1 cellular context compared by ENCODE assay signal in genomic region chr17:59837362-59838195, GRCh38.
A peak's percentile ranks its signal among the peaks of the same experiment; 100 is the strongest.
TF ChIP-seq lines count a peak whose summit lies in the region.

No MANE protein-coding gene starts in this region.

TF ChIP-seq in K562, 482 proteins besides CTCF, POLR2A, EP300 and RAD21 (continued from another document and continues in another):
- TF ChIP-seq MAZ (CRISPR knock-in tag; conservative IDR thresholded peaks at IDR 0.05 in 1 of 2, IDR thresholded peaks at IDR 0.05 in 1 of 2) (peak in 1 of 2 experiments; percentile 62; a peak in 2 of 4 replicates), ATF3 (IDR thresholded peaks at IDR 0.05) (peak; percentile 96), ATF3 (CRISPR knock-in tag; conservative IDR thresholded peaks at IDR 0.05) (peak; percentile 5; the same call in 1 of the 2 replicates), RBM17 (IDR thresholded peaks at IDR 0.05; ENCODE audit: borderline replicate concordance, low read depth, low read length) (no peak), LARP7 (IDR thresholded peaks at IDR 0.05) (peak; percentile 96), ZNF253 (CRISPR knock-in tag; conservative IDR thresholded peaks at IDR 0.05) (peak; percentile 69; the same call in 1 of the 2 replicates), ZNF24 (IDR thresholded peaks at IDR 0.05) (peak; percentile 90), KLF1 (tag; IDR thresholded peaks at IDR 0.05) (0 out of 2 replicates have a peak, but pooled peaks have one; percentile 44), PHF21A (IDR thresholded peaks at IDR 0.05; ENCODE audit: borderline replicate concordance, low read depth) (no peak), ZFP36 (IDR thresholded peaks at IDR 0.05; ENCODE audit: low read depth, low read length, partially characterized antibody) (peak; percentile 55), ZBTB33 (CRISPR knock-in tag; IDR thresholded peaks at IDR 0.05) (no peak), ZNF699 (CRISPR knock-in tag; IDR thresholded peaks at IDR 0.05; ENCODE audit: insufficient replicate concordance) (no peak), SUPT5H (IDR thresholded peaks at IDR 0.05) (peak; percentile 98), KDM4B (IDR thresholded peaks at IDR 0.05; ENCODE audit: borderline replicate concordance in 2 of 2, low read depth in 1 of 2) (no peak), CAMTA2 (CRISPR knock-in tag; conservative IDR thresholded peaks at IDR 0.05) (0 out of 2 replicates have a peak, but pooled peaks have one; percentile 62), ZNF41 (CRISPR knock-in tag; conservative IDR thresholded peaks at IDR 0.05) (peak; percentile 79), TAF7 (tag; IDR thresholded peaks at IDR 0.05) (peak; percentile 78; the same call in 1 of the 2 replicates), MEF2D (tag; conservative IDR thresholded peaks at IDR 0.05; ENCODE audit: low read depth) (peak; percentile 64), NR2C2 (CRISPR knock-in tag; IDR thresholded peaks at IDR 0.05) (no peak), NR2C2 (tag; IDR thresholded peaks at IDR 0.05) (peak; percentile 96), ATF7 (IDR thresholded peaks at IDR 0.05) (peak; percentile 97), ZNF518B (CRISPR knock-in tag; IDR thresholded peaks at IDR 0.05) (0 out of 2 replicates have a peak, but pooled peaks have one; percentile 52), NRF1 (conservative IDR thresholded peaks at IDR 0.05 in 1 of 2, IDR thresholded peaks at IDR 0.05 in 1 of 2) (peak; percentile 45 to 55), BACH1 (tag; IDR thresholded peaks at IDR 0.05) (peak; percentile 95), COPS2 (conservative IDR thresholded peaks at IDR 0.05) (no peak), ZNF511 (CRISPR knock-in tag; IDR thresholded peaks at IDR 0.05) (no peak), ZNF274 (IDR thresholded peaks at IDR 0.05; ENCODE audit: borderline replicate concordance, low read depth, low read length) (no peak), USF1 (CRISPR knock-in tag; IDR thresholded peaks at IDR 0.05) (no peak), U2AF2 (optimal IDR thresholded peaks at IDR 0.05; ENCODE audit: low read depth, low read length) (no peak), BMI1 (IDR thresholded peaks at IDR 0.05; ENCODE audit: low read length) (no peak), KHSRP (IDR thresholded peaks at IDR 0.05) (no peak), NFE2L1 (tag; IDR thresholded peaks at IDR 0.05; ENCODE audit: borderline replicate concordance, low read depth) (peak; percentile 35; the same call in 1 of the 2 replicates), MBD2 (IDR thresholded peaks at IDR 0.05; ENCODE audit: borderline replicate concordance, low read depth) (peak; percentile 50; the same call in 1 of the 2 replicates)
- TF ChIP-seq, protein P1, sequence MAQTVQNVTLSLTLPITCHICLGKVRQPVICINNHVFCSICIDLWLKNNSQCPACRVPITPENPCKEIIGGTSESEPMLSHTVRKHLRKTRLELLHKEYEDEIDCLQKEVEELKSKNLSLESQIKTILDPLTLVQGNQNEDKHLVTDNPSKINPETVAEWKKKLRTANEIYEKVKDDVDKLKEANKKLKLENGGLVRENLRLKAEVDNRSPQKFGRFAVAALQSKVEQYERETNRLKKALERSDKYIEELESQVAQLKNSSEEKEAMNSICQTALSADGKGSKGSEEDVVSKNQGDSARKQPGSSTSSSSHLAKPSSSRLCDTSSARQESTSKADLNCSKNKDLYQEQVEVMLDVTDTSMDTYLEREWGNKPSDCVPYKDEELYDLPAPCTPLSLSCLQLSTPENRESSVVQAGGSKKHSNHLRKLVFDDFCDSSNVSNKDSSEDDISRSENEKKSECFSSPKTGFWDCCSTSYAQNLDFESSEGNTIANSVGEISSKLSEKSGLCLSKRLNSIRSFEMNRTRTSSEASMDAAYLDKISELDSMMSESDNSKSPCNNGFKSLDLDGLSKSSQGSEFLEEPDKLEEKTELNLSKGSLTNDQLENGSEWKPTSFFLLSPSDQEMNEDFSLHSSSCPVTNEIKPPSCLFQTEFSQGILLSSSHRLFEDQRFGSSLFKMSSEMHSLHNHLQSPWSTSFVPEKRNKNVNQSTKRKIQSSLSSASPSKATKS (CRISPR knock-in tag; IDR thresholded peaks at IDR 0.05) = no peak
- TF ChIP-seq, protein P2, sequence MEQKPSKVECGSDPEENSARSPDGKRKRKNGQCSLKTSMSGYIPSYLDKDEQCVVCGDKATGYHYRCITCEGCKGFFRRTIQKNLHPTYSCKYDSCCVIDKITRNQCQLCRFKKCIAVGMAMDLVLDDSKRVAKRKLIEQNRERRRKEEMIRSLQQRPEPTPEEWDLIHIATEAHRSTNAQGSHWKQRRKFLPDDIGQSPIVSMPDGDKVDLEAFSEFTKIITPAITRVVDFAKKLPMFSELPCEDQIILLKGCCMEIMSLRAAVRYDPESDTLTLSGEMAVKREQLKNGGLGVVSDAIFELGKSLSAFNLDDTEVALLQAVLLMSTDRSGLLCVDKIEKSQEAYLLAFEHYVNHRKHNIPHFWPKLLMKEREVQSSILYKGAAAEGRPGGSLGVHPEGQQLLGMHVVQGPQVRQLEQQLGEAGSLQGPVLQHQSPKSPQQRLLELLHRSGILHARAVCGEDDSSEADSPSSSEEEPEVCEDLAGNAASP (IDR thresholded peaks at IDR 0.05) = no peak; the same call in 1 of the 2 replicates
- TF ChIP-seq, protein P3, sequence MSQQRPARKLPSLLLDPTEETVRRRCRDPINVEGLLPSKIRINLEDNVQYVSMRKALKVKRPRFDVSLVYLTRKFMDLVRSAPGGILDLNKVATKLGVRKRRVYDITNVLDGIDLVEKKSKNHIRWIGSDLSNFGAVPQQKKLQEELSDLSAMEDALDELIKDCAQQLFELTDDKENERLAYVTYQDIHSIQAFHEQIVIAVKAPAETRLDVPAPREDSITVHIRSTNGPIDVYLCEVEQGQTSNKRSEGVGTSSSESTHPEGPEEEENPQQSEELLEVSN (IDR thresholded peaks at IDR 0.05; ENCODE audit: borderline replicate concordance in 1 of 2, extremely low read depth in 1 of 2, insufficient read depth in 1 of 2, insufficient read length in 1 of 2, low read depth in 1 of 2, low read length in 1 of 2, poor library complexity in 1 of 2, severe bottlenecking in 1 of 2) = no peak
- TF ChIP-seq, protein P4, sequence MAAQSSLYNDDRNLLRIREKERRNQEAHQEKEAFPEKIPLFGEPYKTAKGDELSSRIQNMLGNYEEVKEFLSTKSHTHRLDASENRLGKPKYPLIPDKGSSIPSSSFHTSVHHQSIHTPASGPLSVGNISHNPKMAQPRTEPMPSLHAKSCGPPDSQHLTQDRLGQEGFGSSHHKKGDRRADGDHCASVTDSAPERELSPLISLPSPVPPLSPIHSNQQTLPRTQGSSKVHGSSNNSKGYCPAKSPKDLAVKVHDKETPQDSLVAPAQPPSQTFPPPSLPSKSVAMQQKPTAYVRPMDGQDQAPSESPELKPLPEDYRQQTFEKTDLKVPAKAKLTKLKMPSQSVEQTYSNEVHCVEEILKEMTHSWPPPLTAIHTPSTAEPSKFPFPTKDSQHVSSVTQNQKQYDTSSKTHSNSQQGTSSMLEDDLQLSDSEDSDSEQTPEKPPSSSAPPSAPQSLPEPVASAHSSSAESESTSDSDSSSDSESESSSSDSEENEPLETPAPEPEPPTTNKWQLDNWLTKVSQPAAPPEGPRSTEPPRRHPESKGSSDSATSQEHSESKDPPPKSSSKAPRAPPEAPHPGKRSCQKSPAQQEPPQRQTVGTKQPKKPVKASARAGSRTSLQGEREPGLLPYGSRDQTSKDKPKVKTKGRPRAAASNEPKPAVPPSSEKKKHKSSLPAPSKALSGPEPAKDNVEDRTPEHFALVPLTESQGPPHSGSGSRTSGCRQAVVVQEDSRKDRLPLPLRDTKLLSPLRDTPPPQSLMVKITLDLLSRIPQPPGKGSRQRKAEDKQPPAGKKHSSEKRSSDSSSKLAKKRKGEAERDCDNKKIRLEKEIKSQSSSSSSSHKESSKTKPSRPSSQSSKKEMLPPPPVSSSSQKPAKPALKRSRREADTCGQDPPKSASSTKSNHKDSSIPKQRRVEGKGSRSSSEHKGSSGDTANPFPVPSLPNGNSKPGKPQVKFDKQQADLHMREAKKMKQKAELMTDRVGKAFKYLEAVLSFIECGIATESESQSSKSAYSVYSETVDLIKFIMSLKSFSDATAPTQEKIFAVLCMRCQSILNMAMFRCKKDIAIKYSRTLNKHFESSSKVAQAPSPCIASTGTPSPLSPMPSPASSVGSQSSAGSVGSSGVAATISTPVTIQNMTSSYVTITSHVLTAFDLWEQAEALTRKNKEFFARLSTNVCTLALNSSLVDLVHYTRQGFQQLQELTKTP (IDR thresholded peaks at IDR 0.05; ENCODE audit: low read depth in 1 of 2, partially characterized antibody in 2 of 2) = peak; percentile 90 to 100
